Comparison of ENCODE assay signal across 8 cellular contexts in genomic region chr14:100221419-100222218, GRCh38. TPM values are rescaled to one million over a fixed set of nuclear protein-coding genes. Genes with fewer than 3 reads are reported as not detected.
DNase-seq lines count a peak whose midpoint lies in the region; ATAC-seq lines count a peak whose summit lies in the region.

No MANE protein-coding gene starts in this region.

- peak; percentile 95 for ATAC-seq in GM21515 (IDR thresholded peaks at IDR 0.05; ENCODE audit: unreplicated experiment)

- H3K4me1 ChIP-seq in HUES6 (ENCODE audit: control insufficient read depth, insufficient read depth, low read length), result peaks cover 36% of the 10 kb centered on the region
- H3K4me1 ChIP-seq in iPS-20b (ENCODE audit: insufficient read depth, low read length), result peaks cover 21% of the 10 kb centered on the region

- H3K27ac ChIP-seq in HUES6 (ENCODE audit: low read depth, low read length) (peak overlapping the region; percentile 76), SK-N-MC (peak overlapping the region; percentile 88), iPS-20b (ENCODE audit: low read length) (peak overlapping the region; percentile 96)

- no peaks in the 10 kb centered on the region for H3K27me3 ChIP-seq in HUES6 (ENCODE audit: control insufficient read depth, insufficient read depth, low read length)
- H3K27me3 ChIP-seq in iPS-20b (ENCODE audit: insufficient read depth, low read length), result no peaks in the 10 kb centered on the region

- peak overlapping the region; percentile 68 for H3K9ac ChIP-seq in HUES6 (ENCODE audit: low read length)
- H3K9ac ChIP-seq in SK-N-MC (ENCODE audit: insufficient read length), result peak overlapping the region; percentile 75
- peak overlapping the region; percentile 87; the same call in 1 of the 2 replicates for H3K9ac ChIP-seq in iPS-20b (ENCODE audit: low read depth, low read length)

- DNase-seq in Daoy (ENCODE audit: low read depth) (peak; percentile 62), SK-N-MC (ENCODE audit: low read depth, low spot score) (no peak), amniotic epithelial cell (ENCODE audit: low read depth) (peak; percentile 56), HuH-7.5 (ENCODE audit: low spot score) (no peak)
- peak; percentile 41 to 42 for DNase-seq in stimulated activated CD4-positive, alpha-beta T cell treated with anti-CD3 and anti-CD28 coated beads, Interleukin-15, amount 100 ng/mL, for 1 hour (ENCODE audit: low read depth in 1 of 2, low spot score in 1 of 2)

- H3K9me3 ChIP-seq in HUES6 (ENCODE audit: control insufficient read depth, insufficient read depth, low read depth, low read length), result no peaks in the 10 kb centered on the region
- no peaks in the 10 kb centered on the region for H3K9me3 ChIP-seq in SK-N-MC (ENCODE audit: low read depth, low read length)
- H3K9me3 ChIP-seq in iPS-20b (ENCODE audit: insufficient read depth, low read depth, low read length), result no peaks in the 10 kb centered on the region

- H3K4me3 ChIP-seq in HUES6 (ENCODE audit: low read depth, low read length), result peak overlapping the region; percentile 52
- peak overlapping the region; percentile 88 for H3K4me3 ChIP-seq in SK-N-MC
- peak overlapping the region; percentile 67 for H3K4me3 ChIP-seq in iPS-20b (ENCODE audit: low read length)

- H3K36me3 ChIP-seq in HUES6 (ENCODE audit: control insufficient read depth, insufficient read depth, low read length) (no peaks in the 10 kb centered on the region), SK-N-MC (ENCODE audit: insufficient read depth, low read length) (no peaks in the 10 kb centered on the region), iPS-20b (ENCODE audit: insufficient read depth, low read depth, low read length) (no peaks in the 10 kb centered on the region)

RNA-seq across cellular contexts. Expression of gene YY1, which starts 17.3 kb away (rescaled TPM):
- 44.1 and 47.3 TPM in 2 replicates for total RNA-seq in Daoy (2014; rRNA removed; shearing (Covaris generic))

Comparison
In these comparisons a context has a peak if more than half of its experiments do, and no peak if none do; other contexts are left out.
1. DNase-seq: peak in Daoy (single experiment), amniotic epithelial cell (single experiment) and stimulated activated CD4-positive, alpha-beta T cell treated with anti-CD3 and anti-CD28 coated beads, Interleukin-15, amount 100 ng/mL, for 1 hour (2 of 2); none in SK-N-MC (single experiment) and HuH-7.5 (single experiment).
2. Peak in every context shown above with its lines, with median percentiles within 50 percentile points of each other: H3K27ac ChIP-seq, H3K4me3 ChIP-seq and H3K9ac ChIP-seq.